Comparison of ENCODE assay signal across 19 cellular contexts in genomic region chr2:21038403-21039073, GRCh38. TPM values are rescaled to one million over a fixed set of nuclear protein-coding genes. Genes with fewer than 3 reads are reported as not detected.
DNase-seq lines count a peak whose midpoint lies in the region; ATAC-seq and TF ChIP-seq lines count a peak whose summit lies in the region.
"Had no signal": no experiment of that assay in that cellular context is flagged by ENCODE, and none has a peak within 500 bp of the region (broad histone marks: within the 10 kb centered on the region; RNA-seq: fewer than 3 reads in every experiment).

No MANE protein-coding gene starts in this region.

- H3K9me3 Mint-ChIP-seq in activated CD4-positive, alpha-beta T cell treated with anti-CD3 and anti-CD28 coated beads, Interleukin-2, amount 10 ng/mL, durations not matched to agents 7 days and 5 days: no peaks in the 10 kb centered on the region
- peaks cover 0 to 11% (median 0%) of the 10 kb centered on the region in 9 donors for H3K9me3 Mint-ChIP-seq in naive thymus-derived CD8-positive, alpha-beta T cell
- H3K9me3 Mint-ChIP-seq: activated T-cell treated with anti-CD3 and anti-CD28 coated beads, Interleukin-2, amount 50 U/mL, for 72 hours; HFFc6; T-helper 1 cell treated with Interleukin-12 subunit alpha and Interleukin-12 subunit beta and Interleukin-4 antibody, amounts not matched to agents 30 μg/mL and 1 μg/mL, for 36 hours had no signal

- POLR2A ChIA-PET in activated CD4-positive, alpha-beta T cell treated with anti-CD3 and anti-CD28 coated beads, Interleukin-2, amount 10 ng/mL, durations not matched to agents 7 days and 5 days (lab: Charles Lee): no interaction called here
- POLR2A ChIA-PET in naive thymus-derived CD8-positive, alpha-beta T cell (lab: Charles Lee): no interaction called here

- CTCF ChIA-PET in activated CD4-positive, alpha-beta T cell treated with anti-CD3 and anti-CD28 coated beads, Interleukin-2, amount 10 ng/mL, durations not matched to agents 7 days and 5 days (lab: Charles Lee): no interaction called here

- 51 to 56% methylated on average over 4 of the region's 4 CpGs for WGBS in heart right ventricle, 2 donors
- 50 to 75% methylated on average over 4 of the region's 4 CpGs for WGBS in sigmoid colon, 2 donors

- H3K36me3 ChIP-seq in heart right ventricle (no peaks in the 10 kb centered on the region), sigmoid colon (no peaks in the 10 kb centered on the region)
- H3K36me3 ChIP-seq: neutrophil had no signal

- DNase-seq in HCEC 1CT: peak; percentile 52
- DNase-seq in cardiac fibroblast (ENCODE audit: low read depth in 2 of 2): peak; percentile 33 to 35
- DNase-seq in heart right ventricle: no peak
- no peak for DNase-seq in sigmoid colon
- DNase-seq in NCI-H82 treated with DMSO at 0.1 percent for 48 hours (lab: John Stamatoyannopoulos, UW; ENCODE audit: unreplicated experiment): no peak
- DNase-seq in activated CD4-positive, alpha-beta T cell treated with anti-CD3 and anti-CD28 coated beads, Interleukin-2, amount 10 ng/mL, durations not matched to agents 7 days and 5 days: no peak
- no peak for DNase-seq in naive thymus-derived CD8-positive, alpha-beta T cell
- DNase-seq: activated CD4-positive, alpha-beta T cell treated with anti-CD3 and anti-CD28 coated beads for 4 hours; activated T-cell treated with anti-CD3 and anti-CD28 coated beads, Interleukin-2, amount 50 U/mL, for 72 hours; amygdala; effector memory CD4-positive, alpha-beta T cell; HFFc6; mesendoderm; NCI-H1048 had no signal

- H3K9me3 ChIP-seq in heart right ventricle (no peaks in the 10 kb centered on the region), sigmoid colon (no peaks in the 10 kb centered on the region)
- H3K9me3 ChIP-seq: neutrophil had no signal

- peak overlapping the region; percentile 41 to 84 (median 64) for H3K27ac ChIP-seq in heart right ventricle
- H3K27ac ChIP-seq in sigmoid colon: peak overlapping the region; percentile 63 to 86 (median 77)
- H3K27ac ChIP-seq: neutrophil had no signal

- H3K4me3 Mint-ChIP-seq in activated CD4-positive, alpha-beta T cell treated with anti-CD3 and anti-CD28 coated beads, Interleukin-2, amount 10 ng/mL, durations not matched to agents 7 days and 5 days: no peak overlapping the region
- H3K4me3 Mint-ChIP-seq in naive thymus-derived CD8-positive, alpha-beta T cell: no peak overlapping the region
- H3K4me3 Mint-ChIP-seq: activated T-cell treated with anti-CD3 and anti-CD28 coated beads, Interleukin-2, amount 50 U/mL, for 72 hours; HFFc6; T-helper 1 cell treated with Interleukin-12 subunit alpha and Interleukin-12 subunit beta and Interleukin-4 antibody, amounts not matched to agents 30 μg/mL and 1 μg/mL, for 36 hours had no signal

- TF ChIP-seq CTCF in cardiac fibroblast (IDR thresholded peaks at IDR 0.05; ENCODE audit: low read depth, low read length) (no peak), heart right ventricle (IDR thresholded peaks at IDR 0.05) (no peak), sigmoid colon (IDR thresholded peaks at IDR 0.05) (no peak)

- intact Hi-C loops in heart right ventricle (cut with DNase I) (no loop called here), sigmoid colon (cut with DNase I) (loop anchor here (5.0 kb wide), 1 partner anchor 376 kb away; no protein-coding TSS in a partner anchor)

- peak; percentile 54 to 95 (median 80) for TF ChIP-seq EP300 in sigmoid colon (IDR thresholded peaks at IDR 0.05)

- H3K4me1 ChIP-seq in heart right ventricle (peaks cover 0 to 19% (median 10%) of the 10 kb centered on the region in 9 donors), sigmoid colon (peaks cover 0 to 35% (median 30%) of the 10 kb centered on the region in 4 donors)

- peaks cover 4% of the 10 kb centered on the region for H3K27me3 Mint-ChIP-seq in activated CD4-positive, alpha-beta T cell treated with anti-CD3 and anti-CD28 coated beads, Interleukin-2, amount 10 ng/mL, durations not matched to agents 7 days and 5 days
- H3K27me3 Mint-ChIP-seq in naive thymus-derived CD8-positive, alpha-beta T cell: peaks cover 11 to 52% (median 21%) of the 10 kb centered on the region in 5 donors

- no peaks in the 10 kb centered on the region for H3K4me1 Mint-ChIP-seq in activated CD4-positive, alpha-beta T cell treated with anti-CD3 and anti-CD28 coated beads, Interleukin-2, amount 10 ng/mL, durations not matched to agents 7 days and 5 days
- peaks cover 3 to 6% (median 4%) of the 10 kb centered on the region in 4 donors for H3K4me1 Mint-ChIP-seq in naive thymus-derived CD8-positive, alpha-beta T cell

- H3K4me3 ChIP-seq in cardiac fibroblast (replicated peaks in 1 of 2; ENCODE audit: low read depth in 2 of 2, low read length in 2 of 2): no peak overlapping the region
- H3K4me3 ChIP-seq in heart right ventricle: no peak overlapping the region
- H3K4me3 ChIP-seq in sigmoid colon: no peak overlapping the region

- no peak for TF ChIP-seq POLR2A in sigmoid colon (IDR thresholded peaks at IDR 0.05)

- ATAC-seq in heart right ventricle (peak in 7 of 8 donors; percentile 36 to 78 (median 64)), GM19467 (IDR thresholded peaks at IDR 0.05; ENCODE audit: unreplicated experiment) (no peak)
- ATAC-seq in naive thymus-derived CD8-positive, alpha-beta T cell: no peak
- ATAC-seq: activated T-cell treated with anti-CD3 and anti-CD28 coated beads, Interleukin-2, amount 50 U/mL, for 72 hours; Panc1 had no signal

- H3K27me3 ChIP-seq in heart right ventricle (peaks cover 0 to 9% (median 3%) of the 10 kb centered on the region in 7 donors), sigmoid colon (peaks cover 0 to 3% (median 0%) of the 10 kb centered on the region in 3 donors)

- no peak overlapping the region for H3K27ac Mint-ChIP-seq in activated CD4-positive, alpha-beta T cell treated with anti-CD3 and anti-CD28 coated beads, Interleukin-2, amount 10 ng/mL, durations not matched to agents 7 days and 5 days
- H3K27ac Mint-ChIP-seq in naive thymus-derived CD8-positive, alpha-beta T cell: no peak overlapping the region
- H3K27ac Mint-ChIP-seq: activated T-cell treated with anti-CD3 and anti-CD28 coated beads, Interleukin-2, amount 50 U/mL, for 72 hours; HFFc6; T-helper 1 cell treated with Interleukin-12 subunit alpha and Interleukin-12 subunit beta and Interleukin-4 antibody, amounts not matched to agents 30 μg/mL and 1 μg/mL, for 36 hours had no signal

- no peaks in the 10 kb centered on the region for H3K36me3 Mint-ChIP-seq in activated CD4-positive, alpha-beta T cell treated with anti-CD3 and anti-CD28 coated beads, Interleukin-2, amount 10 ng/mL, durations not matched to agents 7 days and 5 days (ENCODE audit: low read depth)
- H3K36me3 Mint-ChIP-seq in naive thymus-derived CD8-positive, alpha-beta T cell: no peaks in the 10 kb centered on the region

RNA-seq across cellular contexts. Expression of gene APOB, which starts 5.3 kb away (rescaled TPM):
- 10 to 100 TPM in 4 of 10 donors, 1 to 10 TPM in 6; 5.1 to 45.4 (median 9.1) TPM for total RNA-seq in heart right ventricle
- polyA plus RNA-seq in heart right ventricle: 1 to 10 TPM in 1 of 2 donors, under 1 TPM in 1; 0.22 to 2.0 TPM
- 1 to 10 TPM in 3 of 4 donors, under 1 TPM in 1; 0.16 to 3.6 (median 1.7) TPM for total RNA-seq in sigmoid colon
- under 1 TPM in 2 of 3 donors, not detected in 1; under 0.01 to 0.12 TPM for polyA plus RNA-seq in sigmoid colon
- not detected for total RNA-seq in activated CD4-positive, alpha-beta T cell treated with anti-CD3 and anti-CD28 coated beads, Interleukin-2, amount 10 ng/mL, durations not matched to agents 7 days and 5 days
- total RNA-seq in naive thymus-derived CD8-positive, alpha-beta T cell: not detected
- polyA plus RNA-seq in naive thymus-derived CD8-positive, alpha-beta T cell: not detected
- total RNA-seq: activated T-cell treated with anti-CD3 and anti-CD28 coated beads, Interleukin-2, amount 50 U/mL, for 72 hours; HFFc6; NCI-H460 had no signal

Comparison
In these comparisons a context has a peak if more than half of its experiments do, and no peak if none do; other contexts are left out.
1. DNase-seq: peak in HCEC 1CT (single experiment) and cardiac fibroblast (2 of 2); none in heart right ventricle (0 of 2), sigmoid colon (single experiment), NCI-H82 treated with DMSO at 0.1 percent for 48 hours (single experiment), activated CD4-positive, alpha-beta T cell treated with anti-CD3 and anti-CD28 coated beads, Interleukin-2, amount 10 ng/mL, durations not matched to agents 7 days and 5 days (single experiment) and naive thymus-derived CD8-positive, alpha-beta T cell (0 of 10).
2. ATAC-seq: peak in heart right ventricle (7 of 8); none in GM19467 (single experiment) and naive thymus-derived CD8-positive, alpha-beta T cell (0 of 2).